8 cellular contexts compared by ENCODE assay signal in genomic region chr17:73657473-73658116, GRCh38. TPM values are rescaled to one million over a fixed set of nuclear protein-coding genes. Genes with fewer than 3 reads are reported as not detected.
DNase-seq lines count a peak whose midpoint lies in the region; ATAC-seq, FAIRE-seq and TF ChIP-seq lines count a peak whose summit lies in the region.

No MANE protein-coding gene starts in this region.

- peak; percentile 60 for DNase-seq in ACHN
- DNase-seq in GM18507 (ENCODE audit: extremely low spot score, insufficient read length, low read depth) = no peak
- DNase-seq in NT2/D1 (ENCODE audit: low read depth, low spot score) = peak; percentile 63
- peak in 3 of 10 donors; percentile 47 to 64 (median 60) for DNase-seq in dorsolateral prefrontal cortex
- DNase-seq in nephron progenitor cell = peak; percentile 77
- DNase-seq in kidney glomerular epithelial cell (lab: John Stamatoyannopoulos, UW) = no peak
- no peak for DNase-seq in GDM1 (lab: John Stamatoyannopoulos, UW)

- H3K27me3 ChIP-seq in NT2/D1 (ENCODE audit: insufficient read depth, insufficient read length) (peaks cover 8% of the 10 kb centered on the region), dorsolateral prefrontal cortex (peaks cover 0 to 5% (median 0%) of the 10 kb centered on the region in 45 donors)

- H3K9ac ChIP-seq in NT2/D1 (ENCODE audit: insufficient read length, low read depth) = no peak overlapping the region

- ATAC-seq in HG03439 (IDR thresholded peaks at IDR 0.05; ENCODE audit: unreplicated experiment) = no peak

- H3K4me1 Mint-ChIP-seq in nephron progenitor cell = peaks cover 7% of the 10 kb centered on the region

- TF ChIP-seq CTCF in dorsolateral prefrontal cortex (IDR thresholded peaks at IDR 0.05 in 54 of 56, conservative IDR thresholded peaks at IDR 0.05 in 2 of 56; ENCODE audit: low read depth in 1 of 56, partially characterized antibody in 56 of 56) (peak in 55 of 56 donors; percentile 9 to 76 (median 53)), nephron progenitor cell (IDR thresholded peaks at IDR 0.05) (peak; percentile 71)

- H3K4me1 ChIP-seq in NT2/D1 (ENCODE audit: insufficient read depth, insufficient read length) = peaks cover 2% of the 10 kb centered on the region

- H3K4me3 Mint-ChIP-seq in nephron progenitor cell = no peak overlapping the region

- peaks cover 9% of the 10 kb centered on the region for H3K36me3 Mint-ChIP-seq in nephron progenitor cell (ENCODE audit: low read depth)

- H3K9me3 ChIP-seq in NT2/D1 (ENCODE audit: insufficient read depth, low read length) = peaks cover 16% of the 10 kb centered on the region

- H3K4me3 ChIP-seq in NT2/D1 (ENCODE audit: insufficient read length, low read depth) (no peak overlapping the region), dorsolateral prefrontal cortex (no peak overlapping the region)

- no peak overlapping the region for H3K27ac ChIP-seq in dorsolateral prefrontal cortex

- H3K9me3 Mint-ChIP-seq in nephron progenitor cell = peaks cover 30% of the 10 kb centered on the region

- FAIRE-seq in GM18507 (lab: Jason Lieb, UNC) = peak; percentile 24

- H3K36me3 ChIP-seq in NT2/D1 (ENCODE audit: insufficient read depth, insufficient read length, low read length) = no peaks in the 10 kb centered on the region

- H3K27me3 Mint-ChIP-seq in nephron progenitor cell (ENCODE audit: low read depth, poor library complexity) = peaks cover 36% of the 10 kb centered on the region

- H3K27ac Mint-ChIP-seq in nephron progenitor cell = no peak overlapping the region

- intact Hi-C loops in dorsolateral prefrontal cortex (cut with DNase I) = no loop called here

- in situ Hi-C loops in ACHN (cut with HindIII; ENCODE audit: low pct_ligation_motif_present, low pct_unique_long_range_greater_than_20kb, low sequenced_read_pairs) = no loop called here

RNA-seq across cellular contexts. Expression of gene SDK2, which starts 13.3 kb away (rescaled TPM):
- 10 to 100 TPM in 16 of 120 experiments, 1 to 10 TPM in 104; 4.6 to 13.3 (median 8.1) TPM for total RNA-seq in dorsolateral prefrontal cortex

Comparison
In these comparisons a context has a peak if more than half of its experiments do, and no peak if none do; other contexts are left out.
1. DNase-seq: peak in ACHN (single experiment), NT2/D1 (single experiment) and nephron progenitor cell (single experiment); none in GM18507 (single experiment), kidney glomerular epithelial cell (single experiment) and GDM1 (single experiment).